13 cellular contexts compared by ENCODE assay signal in the genomic region with DNA sequence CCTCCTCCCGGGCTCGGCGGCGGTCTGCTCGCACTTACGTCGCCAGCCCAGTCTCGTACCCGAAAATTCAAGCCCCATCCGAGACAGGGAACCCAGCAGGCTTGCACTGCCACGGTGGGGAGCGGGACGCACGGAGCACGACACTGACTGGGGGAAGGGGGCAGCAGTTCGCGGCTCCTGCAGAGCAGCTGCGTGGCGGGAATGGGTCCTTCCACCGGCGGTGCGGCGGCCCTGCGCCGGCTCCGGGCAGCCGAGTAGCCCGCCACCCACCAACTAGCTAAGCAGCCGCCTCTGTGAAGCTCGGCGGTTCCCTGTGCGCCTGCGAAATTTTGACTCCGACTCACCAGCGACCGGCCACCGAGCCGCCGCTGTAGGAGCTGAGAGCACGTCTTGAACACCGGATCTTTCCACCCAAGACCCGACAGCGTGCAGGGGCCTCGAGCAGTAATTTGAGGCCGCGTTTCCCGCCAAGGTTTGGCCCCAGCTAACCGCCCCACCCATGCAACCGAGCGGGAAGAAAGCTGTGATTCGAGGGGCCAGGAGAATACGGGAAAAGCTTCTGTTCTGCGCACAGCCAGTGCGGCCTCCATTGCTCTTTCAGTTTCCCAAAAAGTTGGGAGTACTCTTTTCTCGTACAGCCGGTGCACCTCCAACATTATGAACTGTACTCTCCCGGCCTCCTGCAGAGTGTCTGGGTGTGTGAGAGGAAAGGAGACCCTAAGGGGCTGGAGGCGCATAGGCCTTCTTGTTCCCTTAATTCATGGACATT. TPM values are rescaled to one million over a fixed set of nuclear protein-coding genes. Genes with fewer than 3 reads are reported as not detected.
DNase-seq lines count a peak whose midpoint lies in the region; ATAC-seq, FAIRE-seq and TF ChIP-seq lines count a peak whose summit lies in the region.
"Had no signal": no experiment of that assay in that cellular context is flagged by ENCODE, and none has a peak within 500 bp of the region (broad histone marks: within the 10 kb centered on the region; RNA-seq: fewer than 3 reads in every experiment).

No MANE protein-coding gene starts in this region.

- no peak for TF ChIP-seq RAD21 in H1 (IDR thresholded peaks at IDR 0.05 in 1 of 2, conservative IDR thresholded peaks at IDR 0.05 in 1 of 2; ENCODE audit: low read depth in 2 of 2, low read length in 2 of 2)

- no peaks in the 10 kb centered on the region for H3K36me3 Mint-ChIP-seq in T-cell
- H3K36me3 Mint-ChIP-seq in neural progenitor cell, result no peaks in the 10 kb centered on the region
- peaks cover 10% of the 10 kb centered on the region for H3K36me3 Mint-ChIP-seq in effector memory CD8-positive, alpha-beta T cell (ENCODE audit: insufficient read depth)

- WGBS in H1 (ENCODE audit: extremely low coverage in 1 of 2, insufficient coverage in 1 of 2, insufficient read length in 1 of 2, insufficient replicate concordance in 2 of 2, low coverage in 1 of 2, low lambda C conversion rate in 2 of 2, missing lambda C conversion rate in 1 of 2), 2 experiments, result 4% methylated on average over 55 of the region's 58 CpGs; no CpG with 5 or more reads in 1 of the 2 experiments

- H3K27ac ChIP-seq in H1 (ENCODE audit: low read depth, low read length), result no peak overlapping the region
- H3K27ac ChIP-seq in neural progenitor cell, result no peak overlapping the region
- H3K27ac ChIP-seq: lower lobe of right lung had no signal

- H3K4me3 Mint-ChIP-seq in T-cell (peak overlapping the region in 2 of 3 donors; percentile 47 to 71), neural progenitor cell (peak overlapping the region; percentile 75)
- peak overlapping the region in 1 of 2 donors; percentile 57 for H3K4me3 Mint-ChIP-seq in effector memory CD8-positive, alpha-beta T cell

- no peak for FAIRE-seq in H1 (lab: Jason Lieb, UNC)
- FAIRE-seq: GM18507 had no signal

- peaks cover 5% of the 10 kb centered on the region for H3K27me3 ChIP-seq in GM06990 (replicated peaks; ENCODE audit: control insufficient read depth, insufficient read depth, low read length)
- H3K27me3 ChIP-seq in H1 (replicated peaks in 1 of 4; ENCODE audit: control insufficient read depth in 3 of 4, extremely low read depth in 1 of 4, insufficient read depth in 3 of 4, low read length in 3 of 4), result peaks cover 71 to 90% (median 86%) of the 10 kb centered on the region in 4 experiments
- H3K27me3 ChIP-seq in neural progenitor cell, result peaks cover 100% of the 10 kb centered on the region

- peaks cover 13% of the 10 kb centered on the region; the same call in 1 of the 2 replicates for H3K23me2 ChIP-seq in H1 (ENCODE audit: low read depth, low read length)

- H2AFZ ChIP-seq in H1 (ENCODE audit: low read length) (no peak overlapping the region), neural progenitor cell (replicated peaks) (peak overlapping the region; percentile 66)

- H3K4me1 ChIP-seq in H1 (replicated peaks in 1 of 4; ENCODE audit: control insufficient read depth in 3 of 4, insufficient read depth in 4 of 4, low read length in 3 of 4), result peaks cover 2 to 23% (median 10%) of the 10 kb centered on the region in 4 experiments
- peaks cover 7% of the 10 kb centered on the region for H3K4me1 ChIP-seq in neural progenitor cell

- H3K27me3 Mint-ChIP-seq in T-cell, result peaks cover 78 to 85% of the 10 kb centered on the region in 2 donors
- peaks cover 86% of the 10 kb centered on the region for H3K27me3 Mint-ChIP-seq in neural progenitor cell (ENCODE audit: insufficient read depth, low read depth)
- peaks cover 80 to 96% of the 10 kb centered on the region in 2 donors for H3K27me3 Mint-ChIP-seq in effector memory CD8-positive, alpha-beta T cell

- H4K20me1 ChIP-seq in H1 (replicated peaks in 1 of 2; ENCODE audit: control insufficient read depth in 1 of 2, insufficient read depth in 2 of 2, low read length in 2 of 2), result peaks cover 3 to 28% of the 10 kb centered on the region in 2 experiments
- H4K20me1 ChIP-seq in neural progenitor cell (ENCODE audit: low read depth), result peaks cover 68% of the 10 kb centered on the region

- no peak overlapping the region for H3K4me3 ChIP-seq in GM06990 (replicated peaks; ENCODE audit: low read depth, low read length)
- peak overlapping the region; percentile 16 to 51 (median 18); a peak in 6 of 8 replicates for H3K4me3 ChIP-seq in H1 (ENCODE audit: extremely low read depth in 1 of 4, insufficient read depth in 2 of 4, low read depth in 3 of 4, low read length in 4 of 4)
- H3K4me3 ChIP-seq in neural progenitor cell, result peak overlapping the region; percentile 34
- H3K4me3 ChIP-seq: lower lobe of right lung had no signal

- H3K9me3 Mint-ChIP-seq in T-cell (no peaks in the 10 kb centered on the region), neural progenitor cell (peaks cover 8% of the 10 kb centered on the region)
- no peaks in the 10 kb centered on the region for H3K9me3 Mint-ChIP-seq in effector memory CD8-positive, alpha-beta T cell

- no peak overlapping the region for H3K18ac ChIP-seq in H1 (ENCODE audit: extremely low read depth, low read length)

- no peak for TF ChIP-seq EP300 in H1 (IDR thresholded peaks at IDR 0.05; ENCODE audit: borderline replicate concordance in 1 of 2, low read depth in 2 of 2, low read length in 2 of 2)

- no peak overlapping the region for H3K14ac ChIP-seq in H1 (ENCODE audit: insufficient read length)

- H3K79me2 ChIP-seq in H1 (ENCODE audit: control insufficient read depth in 1 of 2, insufficient read depth in 2 of 2, low read length in 2 of 2) (no peaks in the 10 kb centered on the region), neural progenitor cell (ENCODE audit: low read depth) (no peaks in the 10 kb centered on the region)

- peak in 2 of 4 experiments; percentile 19 to 36 for ATAC-seq in T-cell (replicated peaks in 1 of 4)
- ATAC-seq in effector memory CD8-positive, alpha-beta T cell (replicated peaks), result no peak
- ATAC-seq: lower lobe of right lung had no signal

- no peak overlapping the region for H2AK5ac ChIP-seq in H1 (ENCODE audit: low read depth, low read length)

- H3K56ac ChIP-seq in H1 (replicated peaks; ENCODE audit: insufficient read length, low read depth, low read length), result no peak overlapping the region

- H2BK120ac ChIP-seq in H1 (replicated peaks; ENCODE audit: low read depth, low read length), result no peak overlapping the region

- CTCF ChIA-PET in T-cell (lab: Charles Lee), result interaction anchor here (0.9 to 1.2 kb wide), 2 partner anchors 13 to 41 kb away, joined by 3 read pairs; no protein-coding TSS in a partner anchor
- CTCF ChIA-PET in H1 (lab: Charles Lee; ENCODE audit: partially characterized antibody), result interaction anchor here (0.8 to 13.6 kb wide), 8 partner anchors 12 to 887 kb away, joined by 3 to 143 read pairs (median 4); a partner anchor contains a TSS

- peak; percentile 34 for DNase-seq in GM06990 (ENCODE audit: extremely low read depth, insufficient read length)
- DNase-seq in T-cell, result peak in 1 of 34 experiments; percentile 8
- DNase-seq in H1 (ENCODE audit: low read depth in 1 of 2, low spot score in 2 of 2), result peak in 1 of 2 experiments; percentile 73
- peak; percentile 82 for DNase-seq in neural progenitor cell (ENCODE audit: low spot score)
- DNase-seq in inferior parietal cortex (ENCODE audit: extremely low spot score), result no peak
- DNase-seq in effector memory CD8-positive, alpha-beta T cell, result no peak
- no peak for DNase-seq in effector CD8-positive, alpha-beta T cell (lab: John Stamatoyannopoulos, UW)
- DNase-seq in NCI-H2196 (lab: John Stamatoyannopoulos, UW; ENCODE audit: unreplicated experiment), result no peak
- DNase-seq: activated CD4-positive, CD25-positive, alpha-beta regulatory T cell treated with anti-CD3 and anti-CD28 coated beads, Interleukin-2, amount 50 U/mL, for 72 hours; HCEC 1CT; lower lobe of right lung; NCI-H510A had no signal

- POLR2A ChIA-PET in T-cell (lab: Charles Lee) (no interaction called here), H1 (lab: Charles Lee; ENCODE audit: partially characterized antibody) (interaction anchor here (0.7 to 1.6 kb wide), 5 partner anchors 10 to 1960 kb away, joined by 3 to 13 read pairs (median 5); a partner anchor contains a TSS)

- H3F3A ChIP-seq in neural progenitor cell (ENCODE audit: low read depth), result peaks cover 15% of the 10 kb centered on the region

- no peak overlapping the region for H3K23ac ChIP-seq in H1 (ENCODE audit: insufficient read length)

- H3K36me3 ChIP-seq in GM06990 (ENCODE audit: control insufficient read depth, insufficient read depth, low read length), result no peaks in the 10 kb centered on the region
- H3K36me3 ChIP-seq in H1 (ENCODE audit: control insufficient read depth in 2 of 4, insufficient read depth in 4 of 4, low read length in 3 of 4), result peaks cover 0 to 6% (median 0%) of the 10 kb centered on the region in 4 experiments; a peak in 1 of 8 replicates
- no peaks in the 10 kb centered on the region for H3K36me3 ChIP-seq in neural progenitor cell
- H3K36me3 ChIP-seq: lower lobe of right lung had no signal

- no peak overlapping the region for H4K5ac ChIP-seq in H1 (ENCODE audit: insufficient read length, low read depth, low read length)

- no peak overlapping the region for H2BK20ac ChIP-seq in H1 (ENCODE audit: low read length)

- H3K4me2 ChIP-seq in H1 (ENCODE audit: insufficient read depth in 1 of 2, low read depth in 2 of 2, low read length in 2 of 2) (peak overlapping the region; percentile 67 to 81), neural progenitor cell (peak overlapping the region; percentile 66)

- no peak for TF ChIP-seq POLR2A in H1 (IDR thresholded peaks at IDR 0.05; ENCODE audit: control extremely low read depth in 1 of 2, low read depth in 2 of 2, low read length in 2 of 2)

- no peak overlapping the region for H2BK12ac ChIP-seq in H1 (ENCODE audit: low read depth, low read length)

- H3K9me3 ChIP-seq in H1 (ENCODE audit: insufficient read depth in 2 of 2, low read depth in 1 of 2, low read length in 1 of 2) (no peaks in the 10 kb centered on the region), neural progenitor cell (ENCODE audit: low read depth) (no peaks in the 10 kb centered on the region)
- H3K9me3 ChIP-seq: lower lobe of right lung had no signal

- H3K79me1 ChIP-seq in H1 (ENCODE audit: low read depth, low read length), result no peaks in the 10 kb centered on the region

- no peak overlapping the region for H3K4ac ChIP-seq in H1 (replicated peaks; ENCODE audit: insufficient read length, low read depth, low read length)

- H2BK15ac ChIP-seq in H1 (ENCODE audit: low read length), result no peak overlapping the region

- no peak overlapping the region for H3K9ac ChIP-seq in H1 (replicated peaks in 1 of 4; ENCODE audit: extremely low read depth in 1 of 4, low read depth in 3 of 4, low read length in 3 of 4)
- H3K9ac ChIP-seq in neural progenitor cell, result no peak overlapping the region

- TF ChIP-seq CTCF in GM06990 (IDR thresholded peaks at IDR 0.05; ENCODE audit: insufficient read depth, low read length, poor library complexity, severe bottlenecking), result no peak
- TF ChIP-seq CTCF in H1 (IDR thresholded peaks at IDR 0.05; ENCODE audit: control extremely low read depth in 1 of 3, insufficient read depth in 1 of 3, low read depth in 1 of 3, low read length in 3 of 3), result no peak; a peak in 1 of 4 replicates
- TF ChIP-seq CTCF in neural progenitor cell (IDR thresholded peaks at IDR 0.05), result no peak

- H4K8ac ChIP-seq in H1 (ENCODE audit: extremely low read depth, insufficient read depth, low read length), result 0 out of 2 replicates have a peak overlapping the region, but pooled peaks have one; percentile 28

- no peak overlapping the region for H2BK5ac ChIP-seq in H1 (ENCODE audit: low read depth, low read length)

- H3K4me1 Mint-ChIP-seq in T-cell (peaks cover 41 to 45% (median 44%) of the 10 kb centered on the region in 3 donors), neural progenitor cell (peaks cover 27% of the 10 kb centered on the region)
- peaks cover 14 to 27% of the 10 kb centered on the region in 2 donors for H3K4me1 Mint-ChIP-seq in effector memory CD8-positive, alpha-beta T cell (ENCODE audit: low read depth in 2 of 2)

- H4K91ac ChIP-seq in H1 (replicated peaks; ENCODE audit: insufficient read length, low read length), result no peak overlapping the region

- H3K27ac Mint-ChIP-seq in T-cell (peak overlapping the region in 1 of 2 donors; percentile 23), neural progenitor cell (no peak overlapping the region)
- H3K27ac Mint-ChIP-seq in effector memory CD8-positive, alpha-beta T cell, result no peak overlapping the region

RNA-seq across cellular contexts. Expression of a gene that starts 3.7 kb away (rescaled TPM):
- total RNA-seq in T-cell (not detected), neural progenitor cell (ENCODE audit: low replicate concordance) (not detected in 2 replicates)
- total RNA-seq in H1 (2021; fragmentation: NEBNext Ultra II Directional; extraction: Animal tissue kit (Norgen Biotek cat#: 25700)), result not detected in 2 replicates
- 0.15 and 0.17 TPM in 2 replicates for polyA plus RNA-seq in H1 (2011; rRNA removed)
- 0.12 TPM for polyA plus RNA-seq in H1 (2011; cell fraction: cytosol; rRNA removed)
- polyA plus RNA-seq in H1 (2011; cell fraction: nucleus; rRNA removed), result 0.41 TPM
- 0.11 to 0.16 TPM (median 0.15 TPM) in 3 of 4 replicates, not detected in the other for polyA plus RNA-seq in H1 (2012, experiment 1 of 2)
- not detected for polyA plus RNA-seq in H1 (2012, experiment 2 of 2)
- not detected for polyA plus RNA-seq in H1 (2013, experiment 1 of 2)
- 0.04 TPM for polyA plus RNA-seq in H1 (2013, experiment 2 of 2)
- not detected in 2 replicates for polyA minus RNA-seq in H1 (2011; rRNA and poly(A)+ RNA removed)
- polyA minus RNA-seq in H1 (2011; cell fraction: cytosol; rRNA and poly(A)+ RNA removed), result not detected
- 0.40 TPM for polyA minus RNA-seq in H1 (2011; cell fraction: nucleus; rRNA and poly(A)+ RNA removed)

RNA-seq across cellular contexts. Expression of a gene that starts 10.0 kb away (rescaled TPM):
- total RNA-seq in T-cell (under 1 TPM in 1 of 5 donors, not detected in 4; 0.20 TPM), neural progenitor cell (ENCODE audit: low replicate concordance) (0.93 TPM in 1 of 2 replicates, not detected in the other)
- total RNA-seq in H1 (2021; fragmentation: NEBNext Ultra II Directional; extraction: Animal tissue kit (Norgen Biotek cat#: 25700)), result 0.27 and 0.41 TPM in 2 replicates
- polyA plus RNA-seq in H1 (2011; rRNA removed), result 0.14 and 0.33 TPM in 2 replicates
- 0.16 TPM for polyA plus RNA-seq in H1 (2011; cell fraction: cytosol; rRNA removed)
- 0.63 TPM for polyA plus RNA-seq in H1 (2011; cell fraction: nucleus; rRNA removed)
- 0.16 to 0.28 TPM (median 0.27 TPM) in 3 of 4 replicates, not detected in the other for polyA plus RNA-seq in H1 (2012, experiment 1 of 2)
- not detected for polyA plus RNA-seq in H1 (2012, experiment 2 of 2)
- 0.14 TPM for polyA plus RNA-seq in H1 (2013, experiment 1 of 2)
- 0.09 TPM for polyA plus RNA-seq in H1 (2013, experiment 2 of 2)
- not detected in 2 replicates for polyA minus RNA-seq in H1 (2011; rRNA and poly(A)+ RNA removed)
- polyA minus RNA-seq in H1 (2011; cell fraction: cytosol; rRNA and poly(A)+ RNA removed), result not detected
- not detected for polyA minus RNA-seq in H1 (2011; cell fraction: nucleus; rRNA and poly(A)+ RNA removed)

RNA-seq across cellular contexts. Expression of a gene that starts 50.4 kb away (rescaled TPM):
- not detected for total RNA-seq in T-cell
- total RNA-seq in H1 (2021; fragmentation: NEBNext Ultra II Directional; extraction: Animal tissue kit (Norgen Biotek cat#: 25700)), result not detected in 2 replicates
- 0.06 and 0.08 TPM in 2 replicates for polyA plus RNA-seq in H1 (2011; rRNA removed)
- polyA plus RNA-seq in H1 (2011; cell fraction: cytosol; rRNA removed), result 0.06 TPM
- polyA plus RNA-seq in H1 (2011; cell fraction: nucleus; rRNA removed), result 0.07 TPM
- polyA plus RNA-seq in H1 (2012, experiment 1 of 2), result 0.09 to 0.15 TPM in 2 of 4 replicates, not detected in the others
- not detected for polyA plus RNA-seq in H1 (2012, experiment 2 of 2)
- polyA plus RNA-seq in H1 (2013, experiment 1 of 2), result 0.04 TPM
- polyA plus RNA-seq in H1 (2013, experiment 2 of 2), result 0.04 TPM
- polyA minus RNA-seq in H1 (2011; rRNA and poly(A)+ RNA removed), result 0.13 and 0.15 TPM in 2 replicates
- not detected for polyA minus RNA-seq in H1 (2011; cell fraction: cytosol; rRNA and poly(A)+ RNA removed)
- polyA minus RNA-seq in H1 (2011; cell fraction: nucleus; rRNA and poly(A)+ RNA removed), result not detected
- total RNA-seq in neural progenitor cell (ENCODE audit: low replicate concordance), result not detected in 2 replicates

Comparison
In these comparisons a context has a peak if more than half of its experiments do, and no peak if none do; other contexts are left out.
1. DNase-seq: peak in GM06990 (single experiment) and neural progenitor cell (single experiment); none in inferior parietal cortex (single experiment), effector memory CD8-positive, alpha-beta T cell (0 of 3), effector CD8-positive, alpha-beta T cell (single experiment) and NCI-H2196 (single experiment).